ENCODE assay signal across 8 cellular contexts in the genomic region with DNA sequence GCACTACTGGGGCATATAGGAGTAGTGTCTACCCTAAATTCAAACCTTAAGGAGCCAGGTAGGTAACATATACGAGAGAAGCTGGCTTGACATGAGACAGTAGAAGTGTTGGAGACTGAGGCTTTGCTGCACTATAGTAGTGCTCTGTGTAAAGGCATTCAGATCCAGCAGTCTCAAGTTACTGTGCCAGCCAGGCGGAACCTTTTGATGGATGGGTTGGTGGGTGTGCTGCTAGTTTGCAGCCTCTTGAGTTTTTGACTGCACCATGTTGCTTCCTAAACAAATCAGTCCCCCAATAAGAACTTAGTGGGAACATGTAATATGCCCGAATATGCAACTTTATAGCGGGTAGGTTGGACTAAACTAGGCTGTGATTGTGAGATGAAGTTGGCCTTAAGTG. TPM values are rescaled to one million over a fixed set of nuclear protein-coding genes. Genes with fewer than 3 reads are reported as not detected.
DNase-seq lines count a peak whose midpoint lies in the region; ATAC-seq, FAIRE-seq and TF ChIP-seq lines count a peak whose summit lies in the region.

No MANE protein-coding gene starts in this region.

- peak overlapping the region; percentile 89 for H3K4me3 Mint-ChIP-seq in mesothelial cell of epicardium

- peak overlapping the region; percentile 92 for H3K4me3 ChIP-seq in A673 (ENCODE audit: low read depth, low read length, poor library complexity, severe bottlenecking)
- H3K4me3 ChIP-seq in HUES64 (ENCODE audit: low read length): peak overlapping the region; percentile 93
- peak overlapping the region; percentile 86 for H3K4me3 ChIP-seq in GM12878

- no peak for FAIRE-seq in GM12878 (lab: Jason Lieb, UNC)

- TF ChIP-seq EP300 in GM12878 (IDR thresholded peaks at IDR 0.05; ENCODE audit: borderline replicate concordance in 1 of 2, control insufficient read depth in 1 of 2, low read depth in 2 of 2, low read length in 2 of 2): no peak

- CTCF ChIA-PET in A673 (lab: Charles Lee): no interaction called here
- CTCF ChIA-PET in GM12878 (lab: Yijun Ruan, JAX): interaction anchor here (0.8 to 3.8 kb wide), 6 partner anchors 9 to 216 kb away, joined by 3 to 40 read pairs (median 8); no protein-coding TSS in a partner anchor

- ATAC-seq in GM12878 (no peak), GM21515 (IDR thresholded peaks at IDR 0.05; ENCODE audit: unreplicated experiment) (no peak), GM18505 (IDR thresholded peaks at IDR 0.05; ENCODE audit: unreplicated experiment) (no peak), GM18867 (IDR thresholded peaks at IDR 0.05; ENCODE audit: unreplicated experiment) (no peak)

- peaks cover 8% of the 10 kb centered on the region; the same call in 1 of the 2 replicates for H4K20me1 ChIP-seq in GM12878 (ENCODE audit: control insufficient read depth, insufficient read depth)

- H3K27me3 Mint-ChIP-seq in mesothelial cell of epicardium (ENCODE audit: low read depth): no peaks in the 10 kb centered on the region

- RAD21 ChIA-PET in GM12878 (lab: Charles Lee; ENCODE audit: unreplicated experiment): no interaction called here

- H3K9ac ChIP-seq in HUES64 (ENCODE audit: low read depth, low read length) (peak overlapping the region; percentile 88), GM12878 (ENCODE audit: control insufficient read depth, insufficient read depth, low read length) (peak overlapping the region; percentile 96)

- in situ Hi-C loops in GM12878 (cut with MboI): no loop called here

- H3K4me2 ChIP-seq in GM12878 (ENCODE audit: control insufficient read depth, insufficient read depth): peak overlapping the region; percentile 87

- peak; percentile 24 for DNase-seq in A673 (ENCODE audit: low spot score)
- no peak for DNase-seq in GM12878 (ENCODE audit: low read depth, low spot score)
- no peak for DNase-seq in mesothelial cell of epicardium (ENCODE audit: low spot score in 2 of 2, unreplicated experiment in 2 of 2)
- no peak for DNase-seq in stimulated activated CD8-positive, alpha-beta memory T cell treated with anti-CD3 and anti-CD28 coated beads, Interleukin-4, amount 100 ng/mL, for 48 hours

- no peak for TF ChIP-seq CTCF in A673 (conservative IDR thresholded peaks at IDR 0.05; ENCODE audit: low read depth, low read length)
- no peak for TF ChIP-seq CTCF in GM12878 (IDR thresholded peaks at IDR 0.05 in 2 of 3, conservative IDR thresholded peaks at IDR 0.05 in 1 of 3; ENCODE audit: control insufficient read depth in 2 of 3, extremely low read depth in 1 of 3, insufficient read depth in 1 of 3, low read depth in 3 of 3, low read length in 3 of 3)
- TF ChIP-seq CTCF in mesothelial cell of epicardium (IDR thresholded peaks at IDR 0.05; ENCODE audit: unreplicated experiment): no peak

- H3K27me3 ChIP-seq in A673 (replicated peaks; ENCODE audit: insufficient read depth, low read depth, low read length, poor library complexity): no peaks in the 10 kb centered on the region
- H3K27me3 ChIP-seq in HUES64 (ENCODE audit: insufficient read depth, low read length): no peaks in the 10 kb centered on the region
- no peaks in the 10 kb centered on the region for H3K27me3 ChIP-seq in GM12878 (replicated peaks in 1 of 2; ENCODE audit: control insufficient read depth in 2 of 2, insufficient read depth in 2 of 2, low read length in 1 of 2)

- BruUV-seq in A673 (replicated peaks; lab: Mats Ljungman, UMichigan) (no TSS peak), GM12878 (replicated peaks; lab: Mats Ljungman, UMichigan) (no TSS peak)

- peaks cover 52% of the 10 kb centered on the region for H3K79me2 ChIP-seq in GM12878 (ENCODE audit: control insufficient read depth, insufficient read depth, low read length)

- peaks cover 4% of the 10 kb centered on the region for H3K36me3 ChIP-seq in A673 (ENCODE audit: insufficient read depth, low read length, poor library complexity, severe bottlenecking)
- H3K36me3 ChIP-seq in HUES64 (ENCODE audit: insufficient read depth, low read length): peaks cover 29% of the 10 kb centered on the region
- peaks cover 0 to 11% of the 10 kb centered on the region in 2 experiments; a peak in 2 of 4 replicates for H3K36me3 ChIP-seq in GM12878 (ENCODE audit: control insufficient read depth in 2 of 2, insufficient read depth in 2 of 2, low read length in 1 of 2)

- H3K36me3 Mint-ChIP-seq in mesothelial cell of epicardium: peaks cover 7% of the 10 kb centered on the region

- TF ChIP-seq POLR2A in GM12878 (IDR thresholded peaks at IDR 0.05; ENCODE audit: low read depth, low read length): peak; percentile 15; the same call in 1 of the 2 replicates
- TF ChIP-seq POLR2A in GM18505 (IDR thresholded peaks at IDR 0.05; ENCODE audit: borderline replicate concordance, extremely low read depth, insufficient read depth, insufficient read length): no peak

- POLR2A ChIA-PET in A673 (lab: Charles Lee; ENCODE audit: low non-redundant PET): no interaction called here
- POLR2A ChIA-PET in GM12878 (lab: Charles Lee): no interaction called here

- intact Hi-C loops in A673 (cut with micrococcal nuclease; ENCODE audit: unreplicated experiment) (no loop called here), GM12878 (cut with micrococcal nuclease; ENCODE audit: unreplicated experiment) (loop anchor here (5.0 kb wide), 2 partner anchors 65 to 135 kb away; partner anchors contain the start of gene GNE)

- SMC1A ChIA-PET in GM12878 (lab: Charles Lee; ENCODE audit: uncharacterized antibody, unreplicated experiment): interaction anchor here (1.0 to 1.9 kb wide), 4 partner anchors 9 to 791 kb away, joined by 3 to 6 read pairs (median 3); no protein-coding TSS in a partner anchor

- H3K4me1 Mint-ChIP-seq in mesothelial cell of epicardium: peaks cover 49% of the 10 kb centered on the region

- WGBS in HUES64: 73% methylated on average over 4 of the region's 4 CpGs
- WGBS in GM12878 (ENCODE audit: insufficient coverage, insufficient replicate concordance, low lambda C conversion rate, missing lambda C conversion rate): 28% methylated on average over 4 of the region's 4 CpGs

- H2AFZ ChIP-seq in GM12878 (ENCODE audit: control insufficient read depth, low read depth, low read length): no peak overlapping the region

- H3K27ac ChIP-seq in A673 (ENCODE audit: low read depth, low read length, poor library complexity, severe bottlenecking): no peak overlapping the region
- no peak overlapping the region for H3K27ac ChIP-seq in HUES64 (ENCODE audit: low read depth, low read length)
- H3K27ac ChIP-seq in GM12878 (ENCODE audit: control insufficient read depth, insufficient read depth): no peak overlapping the region

- H3K9me3 Mint-ChIP-seq in mesothelial cell of epicardium: no peaks in the 10 kb centered on the region

- no peak for TF ChIP-seq RAD21 in GM12878 (IDR thresholded peaks at IDR 0.05; ENCODE audit: insufficient read depth, low read depth, low read length)

- H3K4me1 ChIP-seq in A673 (ENCODE audit: insufficient read depth, low read length, poor library complexity, severe bottlenecking) (peaks cover 21% of the 10 kb centered on the region), HUES64 (ENCODE audit: insufficient read depth, low read length) (peaks cover 18% of the 10 kb centered on the region; the same call in 1 of the 2 replicates), GM12878 (ENCODE audit: control insufficient read depth, insufficient read depth, low read length) (peaks cover 11% of the 10 kb centered on the region)

- peak overlapping the region; percentile 41 for H3K27ac Mint-ChIP-seq in mesothelial cell of epicardium

- no peaks in the 10 kb centered on the region for H3K9me3 ChIP-seq in A673 (ENCODE audit: low read depth, low read length, poor library complexity, severe bottlenecking)
- H3K9me3 ChIP-seq in HUES64 (ENCODE audit: insufficient read depth, low read depth, low read length): no peaks in the 10 kb centered on the region
- no peaks in the 10 kb centered on the region for H3K9me3 ChIP-seq in GM12878 (replicated peaks; ENCODE audit: control insufficient read depth, insufficient read depth, low read length)

RNA-seq across cellular contexts. Expression of gene CLTA, which starts 1.5 kb away (rescaled TPM):
- total RNA-seq in A673 (2021) (195 and 226 TPM in 2 replicates), GM12878 (2014; rRNA removed) (150 and 174 TPM in 2 replicates), GM12878 (2014; rRNA removed; fragmentation: Illumina TruSeq; extraction: Trizol) (125 and 137 TPM in 2 replicates), GM12878 (2021) (163 and 172 TPM in 2 replicates), mesothelial cell of epicardium (173 to 181 TPM (median 180 TPM) in 3 replicates)
- polyA plus RNA-seq in HUES64 (2013, experiment 1 of 2): 246 TPM
- 242 TPM for polyA plus RNA-seq in HUES64 (2013, experiment 2 of 2)
- 25.9 and 30.4 TPM in 2 replicates for total RNA-seq in GM12878 (2013; cell fraction: nucleolus; rRNA removed)
- 91.8 TPM for polyA plus RNA-seq in GM12878 (2011; ENCODE audit: low read depth)
- polyA plus RNA-seq in GM12878 (2011; rRNA removed) (171 and 182 TPM in 2 replicates), GM12878 (2014; fragmentation: Illumina TruSeq; extraction: Trizol) (114 and 165 TPM in 2 replicates), GM12878 (2014; fragmentation: Nextera tagmentation; extraction: Ambion mirVana) (100 to 1,000 TPM in 1 of 2 experiments, 10 to 100 TPM in 1; 49.0 to 103 TPM), GM12878 (2014; rRNA removed) (234 and 241 TPM in 2 replicates), GM12878 (2016; fragmentation: Nextera tagmentation; extraction: Ambion mirVana) (100 to 1,000 TPM; 200 to 201 TPM)
- 110 and 141 TPM in 2 replicates for polyA plus RNA-seq in GM12878 (2011; cell fraction: cytosol; rRNA removed)
- polyA plus RNA-seq in GM12878 (2011; cell fraction: nucleus; rRNA removed): 67.0 and 89.2 TPM in 2 replicates
- polyA plus RNA-seq in GM12878 (2012): 120 and 125 TPM in 2 replicates
- polyA minus RNA-seq in GM12878 (2011; rRNA and poly(A)+ RNA removed): 49.2 and 51.3 TPM in 2 replicates
- polyA minus RNA-seq in GM12878 (2011; cell fraction: cytosol; rRNA and poly(A)+ RNA removed): 27.0 and 39.3 TPM in 2 replicates
- 16.1 and 21.8 TPM in 2 replicates for polyA minus RNA-seq in GM12878 (2011; cell fraction: nucleus; rRNA and poly(A)+ RNA removed)

RNA-seq across cellular contexts. Expression of gene CCIN, which starts 23.0 kb away (rescaled TPM):
- not detected in 2 replicates for total RNA-seq in A673 (2021)
- 0.30 TPM for polyA plus RNA-seq in HUES64 (2013, experiment 1 of 2)
- polyA plus RNA-seq in HUES64 (2013, experiment 2 of 2): not detected
- not detected in 2 replicates for total RNA-seq in GM12878 (2013; cell fraction: nucleolus; rRNA removed)
- total RNA-seq in GM12878 (2014; rRNA removed): not detected in 2 replicates
- not detected in 2 replicates for total RNA-seq in GM12878 (2014; rRNA removed; fragmentation: Illumina TruSeq; extraction: Trizol)
- total RNA-seq in GM12878 (2021): not detected in 2 replicates
- not detected for polyA plus RNA-seq in GM12878 (2011; ENCODE audit: low read depth)
- polyA plus RNA-seq in GM12878 (2011; rRNA removed): not detected in 2 replicates
- polyA plus RNA-seq in GM12878 (2011; cell fraction: cytosol; rRNA removed): not detected in 2 replicates
- not detected in 2 replicates for polyA plus RNA-seq in GM12878 (2011; cell fraction: nucleus; rRNA removed)
- not detected in 2 replicates for polyA plus RNA-seq in GM12878 (2012)
- polyA plus RNA-seq in GM12878 (2014; fragmentation: Illumina TruSeq; extraction: Trizol): not detected in 2 replicates
- polyA plus RNA-seq in GM12878 (2014; fragmentation: Nextera tagmentation; extraction: Ambion mirVana): not detected
- polyA plus RNA-seq in GM12878 (2014; rRNA removed): not detected in 2 replicates
- not detected for polyA plus RNA-seq in GM12878 (2016; fragmentation: Nextera tagmentation; extraction: Ambion mirVana)
- not detected in 2 replicates for polyA minus RNA-seq in GM12878 (2011; rRNA and poly(A)+ RNA removed)
- not detected in 2 replicates for polyA minus RNA-seq in GM12878 (2011; cell fraction: cytosol; rRNA and poly(A)+ RNA removed)
- not detected in 2 replicates for polyA minus RNA-seq in GM12878 (2011; cell fraction: nucleus; rRNA and poly(A)+ RNA removed)
- 0.33 to 0.52 TPM (median 0.40 TPM) in 3 replicates for total RNA-seq in mesothelial cell of epicardium

RNA-seq across cellular contexts. Expression of gene GLIPR2, which starts 55.7 kb away (rescaled TPM):
- total RNA-seq in A673 (2021) (5.0 and 6.9 TPM in 2 replicates), GM12878 (2014; rRNA removed) (2.1 and 2.5 TPM in 2 replicates), GM12878 (2014; rRNA removed; fragmentation: Illumina TruSeq; extraction: Trizol) (2.0 and 2.1 TPM in 2 replicates), GM12878 (2021) (2.6 and 3.5 TPM in 2 replicates), mesothelial cell of epicardium (31.3 to 34.1 TPM (median 33.3 TPM) in 3 replicates)
- polyA plus RNA-seq in HUES64 (2013, experiment 1 of 2): 13.3 TPM
- 16.5 TPM for polyA plus RNA-seq in HUES64 (2013, experiment 2 of 2)
- 0.32 TPM in 1 of 2 replicates, not detected in the other for total RNA-seq in GM12878 (2013; cell fraction: nucleolus; rRNA removed)
- polyA plus RNA-seq in GM12878 (2011; ENCODE audit: low read depth): 2.0 TPM
- polyA plus RNA-seq in GM12878 (2011; rRNA removed) (0.24 and 0.41 TPM in 2 replicates), GM12878 (2014; fragmentation: Illumina TruSeq; extraction: Trizol) (3.4 and 4.0 TPM in 2 replicates), GM12878 (2014; fragmentation: Nextera tagmentation; extraction: Ambion mirVana) (1 to 10 TPM; 2.1 to 2.3 TPM), GM12878 (2014; rRNA removed) (1.8 and 3.2 TPM in 2 replicates), GM12878 (2016; fragmentation: Nextera tagmentation; extraction: Ambion mirVana) (1 to 10 TPM; 1.2 to 1.7 TPM)
- 0.23 and 0.31 TPM in 2 replicates for polyA plus RNA-seq in GM12878 (2011; cell fraction: cytosol; rRNA removed)
- 0.06 and 0.28 TPM in 2 replicates for polyA plus RNA-seq in GM12878 (2011; cell fraction: nucleus; rRNA removed)
- polyA plus RNA-seq in GM12878 (2012): 1.7 and 2.4 TPM in 2 replicates
- polyA minus RNA-seq in GM12878 (2011; rRNA and poly(A)+ RNA removed): 0.57 TPM in 1 of 2 replicates, not detected in the other
- 0.42 TPM in 1 of 2 replicates, not detected in the other for polyA minus RNA-seq in GM12878 (2011; cell fraction: cytosol; rRNA and poly(A)+ RNA removed)
- 0.19 TPM in 1 of 2 replicates, not detected in the other for polyA minus RNA-seq in GM12878 (2011; cell fraction: nucleus; rRNA and poly(A)+ RNA removed)
